In the genomic region with DNA sequence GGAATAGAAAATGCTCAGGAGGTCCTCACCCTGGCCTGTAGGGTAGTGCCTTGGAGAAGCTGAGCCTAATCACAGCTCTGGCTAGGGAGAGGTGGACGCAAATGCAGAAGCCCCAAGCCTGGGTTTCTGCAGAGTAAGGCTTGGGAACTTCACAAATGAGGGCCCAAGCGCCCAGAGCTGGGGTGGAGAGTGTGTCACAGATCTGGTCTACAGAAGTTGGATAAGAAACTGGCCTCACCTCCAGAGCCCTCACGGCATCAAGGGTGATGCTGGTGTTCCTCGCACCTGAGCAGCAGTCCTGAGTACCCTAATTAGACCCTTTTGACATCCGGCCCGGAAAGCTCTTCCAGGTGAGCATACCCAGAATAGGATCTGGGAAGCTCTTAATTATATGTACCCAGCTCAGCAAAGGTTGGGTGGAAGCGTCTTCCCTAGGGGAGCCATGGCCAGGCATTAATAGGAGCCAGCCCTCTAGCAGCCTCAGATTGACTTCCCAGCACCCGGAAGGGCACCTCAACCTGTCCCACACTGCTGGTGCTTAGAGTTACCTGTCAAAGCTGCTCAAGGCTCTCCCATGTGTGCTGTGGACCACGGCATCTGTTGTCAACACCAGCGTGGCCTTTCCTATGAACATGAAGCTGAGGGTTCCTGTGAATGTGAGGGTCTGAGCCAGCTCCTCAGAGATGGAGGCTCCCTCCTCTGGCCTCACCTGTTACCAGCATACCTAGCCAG, we compare ENCODE assay signal across 17 cellular contexts. TPM values are rescaled to one million over a fixed set of nuclear protein-coding genes. Genes with fewer than 3 reads are reported as not detected.
DNase-seq lines count a peak whose midpoint lies in the region; ATAC-seq, FAIRE-seq and TF ChIP-seq lines count a peak whose summit lies in the region.
"Had no signal": no experiment of that assay in that cellular context is flagged by ENCODE, and none has a peak within 500 bp of the region (broad histone marks: within the 10 kb centered on the region; RNA-seq: fewer than 3 reads in every experiment).

No MANE protein-coding gene starts in this region.

- POLR2A ChIA-PET in K562 (lab: Yijun Ruan, JAX): interaction anchor here (0.6 to 3.3 kb wide), 9 partner anchors 9 to 71 kb away, joined by 3 to 12 read pairs (median 3); a partner anchor contains a TSS

- no peak for TF ChIP-seq CTCF in K562 (IDR thresholded peaks at IDR 0.05 in 2 of 3, conservative IDR thresholded peaks at IDR 0.05 in 1 of 3; ENCODE audit: insufficient read depth in 2 of 3, low read depth in 1 of 3, low read length in 3 of 3)
- TF ChIP-seq CTCF in nephron progenitor cell (IDR thresholded peaks at IDR 0.05): no peak

- peaks cover 38% of the 10 kb centered on the region for H3K36me3 Mint-ChIP-seq in nephron progenitor cell (ENCODE audit: low read depth)

- H3K4me1 ChIP-seq in HUES48 (ENCODE audit: control insufficient read depth, insufficient read depth, low read length) (peaks cover 8% of the 10 kb centered on the region), K562 (replicated peaks in 1 of 2; ENCODE audit: control insufficient read depth in 2 of 2, insufficient read depth in 2 of 2, low read length in 2 of 2) (peaks cover 0 to 3% of the 10 kb centered on the region in 2 experiments; a peak in 1 of 5 replicates)
- H3K4me1 ChIP-seq: right lobe of liver had no signal

- no peaks in the 10 kb centered on the region for H3K79me2 ChIP-seq in K562 (ENCODE audit: control insufficient read depth, insufficient read depth, low read length)

- peak; percentile 12 for ATAC-seq in K562

- H3K36me3 ChIP-seq in HUES48 (ENCODE audit: control insufficient read depth, insufficient read depth, low read length) (peaks cover 45% of the 10 kb centered on the region), K562 (ENCODE audit: control insufficient read depth, insufficient read depth, low read length) (peaks cover 49% of the 10 kb centered on the region)

- intact Hi-C loops in K562 (cut with micrococcal nuclease): loop anchor here (1.0 to 5.0 kb wide), 3 partner anchors 34 to 152 kb away; no protein-coding TSS in a partner anchor

- no peak for TF ChIP-seq RAD21 in K562 (CRISPR knock-in tag; conservative IDR thresholded peaks at IDR 0.05 in 1 of 2, IDR thresholded peaks at IDR 0.05 in 1 of 2)

- H3K4me2 ChIP-seq in K562 (ENCODE audit: insufficient read depth, low read length): no peak overlapping the region

- H3K27ac ChIP-seq in HUES48 (ENCODE audit: low read depth, low read length) (peak overlapping the region; percentile 11), K562 (ENCODE audit: extremely low read depth, low read depth, low read length) (no peak overlapping the region)
- H3K27ac ChIP-seq: right lobe of liver, thyroid gland had no signal

- TF ChIP-seq EP300 in K562 (IDR thresholded peaks at IDR 0.05; ENCODE audit: low read length): no peak

- H3K9ac ChIP-seq in HUES48 (ENCODE audit: low read depth, low read length) (no peak overlapping the region), K562 (ENCODE audit: insufficient read depth in 1 of 2, low read depth in 2 of 2, low read length in 2 of 2) (no peak overlapping the region)

- peak overlapping the region; percentile 77 for H3K27ac Mint-ChIP-seq in nephron progenitor cell

- H3K4me3 ChIP-seq in HUES48 (ENCODE audit: low read depth, low read length): no peak overlapping the region
- H3K4me3 ChIP-seq in K562: no peak overlapping the region
- H3K4me3 ChIP-seq: esophagus squamous epithelium, right lobe of liver, thyroid gland had no signal

- TF ChIP-seq POLR2A in GM12891 (IDR thresholded peaks at IDR 0.05; ENCODE audit: low read depth, low read length) (0 out of 2 replicates have a peak, but pooled peaks have one; percentile 17), K562 (conservative IDR thresholded peaks at IDR 0.05) (peak; percentile 18; the same call in 1 of the 2 replicates)

- H2AFZ ChIP-seq in K562 (ENCODE audit: low read depth, low read length): no peak overlapping the region

- H3K4me1 Mint-ChIP-seq in nephron progenitor cell: peaks cover 40% of the 10 kb centered on the region

- H3K27me3 Mint-ChIP-seq in nephron progenitor cell (ENCODE audit: low read depth, poor library complexity): peaks cover 6% of the 10 kb centered on the region

- no peaks in the 10 kb centered on the region for H3K9me1 ChIP-seq in K562 (ENCODE audit: control insufficient read depth, insufficient read depth, low read length)

- H3K27me3 ChIP-seq in HUES48 (ENCODE audit: control insufficient read depth, insufficient read depth, low read length) (no peaks in the 10 kb centered on the region), K562 (ENCODE audit: control insufficient read depth in 2 of 2, insufficient read depth in 2 of 2, low read length in 2 of 2) (no peaks in the 10 kb centered on the region)
- H3K27me3 ChIP-seq: esophagus squamous epithelium, right lobe of liver, thyroid gland had no signal

- TSS peak; percentile 15 for BruUV-seq in K562 (replicated peaks; lab: Mats Ljungman, UMichigan)

- CTCF ChIA-PET in K562 (lab: Yijun Ruan, JAX; ENCODE audit: low intra/inter-chr PET ratio): interaction anchor here (1.3 to 4.4 kb wide), 2 partner anchors 69 to 74 kb away, joined by 5 to 34 read pairs; no protein-coding TSS in a partner anchor

- H3K9me3 Mint-ChIP-seq in nephron progenitor cell: no peaks in the 10 kb centered on the region

- WGBS in K562 (ENCODE audit: insufficient coverage, low coverage, missing lambda C conversion rate): 75% methylated on average over 7 of the region's 10 CpGs

- peaks cover 12% of the 10 kb centered on the region for H4K20me1 ChIP-seq in K562 (replicated peaks; ENCODE audit: control insufficient read depth, insufficient read depth, low read length)

- H3K9me3 ChIP-seq in HUES48 (ENCODE audit: control insufficient read depth, insufficient read depth, low read length) (no peaks in the 10 kb centered on the region), K562 (replicated peaks; ENCODE audit: control insufficient read depth, insufficient read depth, low read depth, low read length) (no peaks in the 10 kb centered on the region)
- H3K9me3 ChIP-seq: Caco-2, esophagus squamous epithelium, right lobe of liver, thyroid gland had no signal

- FAIRE-seq in GM12891 (lab: Jason Lieb, UNC) (peak; percentile 40), K562 (lab: Jason Lieb, UNC) (no peak)

- in situ Hi-C loops in K562 (cut with MboI): loop anchor here (5.0 kb wide), 1 partner anchor 62 kb away; no protein-coding TSS in a partner anchor

- H3K4me3 Mint-ChIP-seq in nephron progenitor cell: no peak overlapping the region

- DNase-seq in GM12891 (ENCODE audit: insufficient read length, low spot score) (no peak), K562 (ENCODE audit: extremely low read depth in 1 of 4, low spot score in 3 of 4) (no peak), nephron progenitor cell (no peak), SIG-M5 treated with dmso at 0.1 percent for 504 hours (lab: John Stamatoyannopoulos, UW; ENCODE audit: unreplicated experiment) (no peak), NOMO-1 treated with dmso at 0.1 percent for 144 hours (lab: John Stamatoyannopoulos, UW; ENCODE audit: unreplicated experiment) (no peak), NCI-H187 treated with DMSO at 0.1 percent for 48 hours (lab: John Stamatoyannopoulos, UW) (no peak), NCI-H2107 (lab: John Stamatoyannopoulos, UW) (no peak)
- DNase-seq: activated CD4-positive, alpha-beta T cell treated with anti-CD3 and anti-CD28 coated beads, Interleukin-2, amount 50 U/mL, for 1 hour; AML-193; Caco-2; effector memory CD4-positive, alpha-beta T cell; esophagus squamous epithelium; NCI-H1436 treated with DMSO at 0.1 percent for 48 hours; stimulated activated naive CD4-positive, alpha-beta T cell treated with Interleukin-2 at 50 U/mL for 16 hours; thyroid gland had no signal

TF ChIP-seq in K562, 482 proteins besides CTCF, POLR2A, EP300 and RAD21 (continues in another document):
- no peak for TF ChIP-seq BDP1 (IDR thresholded peaks at IDR 0.05; ENCODE audit: insufficient read depth, insufficient read length)

RNA-seq across cellular contexts. Expression of a gene that starts 31.8 kb away (rescaled TPM):
- polyA plus RNA-seq in GM12891 (2012; ENCODE audit: low read depth, missing spikeins): 67.4 TPM
- 479 and 783 TPM in 2 replicates for total RNA-seq in K562 (2011; cell fraction: chromatin; rRNA removed; ENCODE audit: low replicate concordance)
- total RNA-seq in K562 (2011; cell fraction: nucleolus; rRNA removed): 241 and 243 TPM in 2 replicates
- 327 and 405 TPM in 2 replicates for total RNA-seq in K562 (2011; cell fraction: nucleoplasm; rRNA removed)
- 61.3 and 108 TPM in 2 replicates for total RNA-seq in K562 (2014; rRNA removed)
- 92.5 and 100.0 TPM in 2 replicates for total RNA-seq in K562 (2014; rRNA removed; fragmentation: Illumina TruSeq; extraction: Trizol)
- total RNA-seq in K562 (2015; rRNA removed; fragmentation: Illumina TruSeq; extraction: Trizol): 87.9 and 90.2 TPM in 2 replicates
- total RNA-seq in K562 (2021): 58.4 and 61.3 TPM in 2 replicates
- polyA plus RNA-seq in K562 (2011; rRNA removed): 153 and 187 TPM in 2 replicates
- polyA plus RNA-seq in K562 (2011; cell fraction: cytosol; rRNA removed): 82.3 and 85.3 TPM in 2 replicates
- 629 and 658 TPM in 2 replicates for polyA plus RNA-seq in K562 (2011; cell fraction: nucleus; rRNA removed)
- polyA plus RNA-seq in K562 (2012): 52.0 and 57.7 TPM in 2 replicates
- polyA plus RNA-seq in K562 (2014; fragmentation: Illumina TruSeq; extraction: Trizol): 75.7 and 86.1 TPM in 2 replicates
- 10 to 100 TPM; 24.5 to 53.3 TPM for polyA plus RNA-seq in K562 (2014; fragmentation: Nextera tagmentation; extraction: Ambion mirVana)
- 81.6 and 87.8 TPM in 2 replicates for polyA plus RNA-seq in K562 (2014; rRNA removed)
- 392 and 565 TPM in 2 replicates for polyA minus RNA-seq in K562 (2011; rRNA and poly(A)+ RNA removed)
- 56.4 and 70.4 TPM in 2 replicates for polyA minus RNA-seq in K562 (2011; cell fraction: cytosol; rRNA and poly(A)+ RNA removed)
- 131 and 213 TPM in 2 replicates for polyA minus RNA-seq in K562 (2011; cell fraction: nucleus; rRNA and poly(A)+ RNA removed)

RNA-seq across cellular contexts. Expression of a gene that starts 34.6 kb away (rescaled TPM):
- polyA plus RNA-seq in GM12891 (2012; ENCODE audit: low read depth, missing spikeins): 0.19 TPM
- total RNA-seq in K562 (2011; cell fraction: chromatin; rRNA removed; ENCODE audit: low replicate concordance): 6.4 and 18.2 TPM in 2 replicates
- total RNA-seq in K562 (2011; cell fraction: nucleolus; rRNA removed): 15.1 and 18.5 TPM in 2 replicates
- 8.9 and 11.7 TPM in 2 replicates for total RNA-seq in K562 (2011; cell fraction: nucleoplasm; rRNA removed)
- total RNA-seq in K562 (2014; rRNA removed) (2.0 and 2.3 TPM in 2 replicates), K562 (2014; rRNA removed; fragmentation: Illumina TruSeq; extraction: Trizol) (0.54 and 0.58 TPM in 2 replicates), K562 (2015; rRNA removed; fragmentation: Illumina TruSeq; extraction: Trizol) (0.45 and 0.76 TPM in 2 replicates), K562 (2021) (2.6 and 3.0 TPM in 2 replicates)
- polyA plus RNA-seq in K562 (2011; rRNA removed) (2.6 and 3.8 TPM in 2 replicates), K562 (2014; fragmentation: Illumina TruSeq; extraction: Trizol) (1.5 and 1.7 TPM in 2 replicates), K562 (2014; fragmentation: Nextera tagmentation; extraction: Ambion mirVana) (not detected), K562 (2014; rRNA removed) (1.2 and 2.7 TPM in 2 replicates)
- polyA plus RNA-seq in K562 (2011; cell fraction: cytosol; rRNA removed): 3.4 and 4.9 TPM in 2 replicates
- polyA plus RNA-seq in K562 (2011; cell fraction: nucleus; rRNA removed): 11.8 and 13.0 TPM in 2 replicates
- polyA plus RNA-seq in K562 (2012): 1.2 and 2.0 TPM in 2 replicates
- polyA minus RNA-seq in K562 (2011; rRNA and poly(A)+ RNA removed): 2.7 and 4.2 TPM in 2 replicates
- polyA minus RNA-seq in K562 (2011; cell fraction: cytosol; rRNA and poly(A)+ RNA removed): 7.0 and 15.3 TPM in 2 replicates
- polyA minus RNA-seq in K562 (2011; cell fraction: nucleus; rRNA and poly(A)+ RNA removed): 6.1 and 8.2 TPM in 2 replicates
